In the genomic region with DNA sequence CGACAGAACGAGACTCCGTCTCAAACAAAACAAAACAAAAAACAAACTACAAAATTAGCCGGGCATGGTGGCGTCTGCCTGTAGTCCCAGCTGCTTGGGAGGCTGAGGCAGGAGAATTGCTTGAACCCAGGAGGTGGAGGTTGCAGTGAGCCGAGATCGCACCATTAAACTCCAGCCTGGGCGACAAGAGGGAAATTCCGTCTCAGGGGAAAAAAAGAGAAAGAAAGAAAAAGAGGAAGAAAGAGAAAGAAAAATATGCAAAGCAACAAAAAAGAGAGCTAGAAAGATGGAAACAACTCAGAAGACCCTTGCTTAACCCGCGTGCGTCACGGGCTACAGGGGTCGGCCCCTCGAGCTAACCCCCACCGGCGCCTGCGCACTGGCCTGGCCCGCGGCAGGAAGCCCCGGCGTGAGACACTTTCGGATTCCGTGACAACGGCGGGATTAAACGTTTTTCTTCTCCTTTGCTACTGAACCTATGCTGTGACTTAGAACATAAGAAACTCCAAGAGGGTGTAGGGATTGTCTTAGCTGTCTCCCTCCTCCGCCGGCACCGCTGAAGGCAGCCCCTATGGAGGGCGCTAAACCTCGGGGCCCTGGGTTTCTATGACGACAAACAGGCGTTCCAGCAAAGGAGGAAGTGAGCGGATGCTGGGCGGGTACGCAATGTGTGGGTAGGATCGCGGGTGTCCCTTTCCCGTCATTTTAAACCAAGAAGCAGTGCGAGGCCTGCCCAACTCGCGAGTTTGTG, we compare ENCODE assay signal across 8 cellular contexts. TPM values are rescaled to one million over a fixed set of nuclear protein-coding genes. Genes with fewer than 3 reads are reported as not detected.
A peak's percentile ranks its signal among the peaks of the same experiment; 100 is the strongest.
DNase-seq lines count a peak whose midpoint lies in the region; ATAC-seq and TF ChIP-seq lines count a peak whose summit lies in the region.

A gene with protein sequence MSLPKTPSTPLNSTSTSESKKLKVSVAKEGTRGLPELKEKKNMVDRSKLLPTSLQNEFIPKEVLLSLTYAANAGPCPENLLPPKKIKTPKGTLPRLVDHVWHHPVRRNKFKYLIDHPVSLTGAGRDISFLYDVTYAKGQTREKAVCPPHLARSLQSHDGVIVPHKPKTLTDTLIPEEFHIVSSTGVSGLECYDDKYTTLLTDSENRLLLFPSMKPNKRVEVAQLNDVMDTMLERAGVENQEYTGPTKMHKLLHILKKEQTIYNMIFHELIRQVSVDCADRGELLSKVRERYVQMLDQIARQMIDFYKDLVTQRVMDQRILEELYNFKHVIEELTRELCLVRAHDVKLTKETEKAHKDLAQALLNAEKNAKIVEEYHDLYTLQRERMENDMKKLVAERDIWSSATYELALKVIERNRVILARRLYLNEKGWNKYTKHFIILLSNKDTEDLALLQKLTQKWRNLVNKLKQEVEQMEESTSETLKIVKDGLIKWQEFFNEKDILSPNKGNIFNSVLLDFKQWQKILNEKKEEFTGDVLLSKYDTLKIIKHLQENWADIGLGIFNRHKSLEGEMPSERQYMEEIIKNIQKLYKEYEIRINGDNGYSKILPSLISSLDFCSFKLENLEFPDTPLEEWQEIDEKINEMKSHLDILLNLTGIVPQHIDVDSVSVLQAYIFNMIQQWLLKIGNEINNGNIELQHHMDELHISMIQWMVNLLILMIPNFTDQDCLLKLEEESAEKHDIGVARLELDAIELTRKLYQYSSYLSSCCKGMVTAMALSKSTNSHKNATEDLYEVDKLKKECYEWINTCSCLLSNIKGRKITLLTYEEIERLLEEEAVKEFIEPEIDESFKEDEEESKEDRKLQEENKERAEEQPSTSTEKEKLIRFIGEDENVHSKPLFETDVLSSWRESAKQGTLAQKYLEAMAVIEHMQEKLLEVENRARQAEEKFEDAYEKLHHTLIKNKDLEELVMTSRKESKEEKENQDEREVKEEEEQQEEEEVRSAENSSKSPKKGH (plus strand): TSS at position 630 of the 751 bp plus-strand sequence. CDS start 539 bp downstream, outside the sequence.

- H3K36me3 Mint-ChIP-seq in activated naive CD8-positive, alpha-beta T cell treated with anti-CD3 and anti-CD28 coated beads for 36 hours = peaks cover 2% of the 10 kb centered on the region

- peak; percentile 13 to 77 for TF ChIP-seq EP300 in tibial nerve (IDR thresholded peaks at IDR 0.05)

- no peaks in the 10 kb centered on the region for H3K9me3 Mint-ChIP-seq in activated naive CD8-positive, alpha-beta T cell treated with anti-CD3 and anti-CD28 coated beads for 36 hours

- ATAC-seq in HG02610 (IDR thresholded peaks at IDR 0.05; ENCODE audit: unreplicated experiment) (peak; percentile 99), Right ventricle myocardium superior (ENCODE audit: poor library complexity) (peak; percentile 97)

- H3K27ac ChIP-seq in parathyroid adenoma (peak within 1 kb of the TSS; percentile 96), tibial nerve (peak within 1 kb of the TSS; percentile 86 to 95 (median 90))

- H3K27me3 ChIP-seq in parathyroid adenoma (ENCODE audit: control insufficient read depth, insufficient read depth, low read length) = no peaks in the 10 kb centered on the region
- no peaks in the 10 kb centered on the region for H3K27me3 ChIP-seq in tibial nerve

- peaks cover 9% of the 10 kb centered on the region for H3K4me1 Mint-ChIP-seq in activated naive CD8-positive, alpha-beta T cell treated with anti-CD3 and anti-CD28 coated beads for 36 hours

- H3K4me1 ChIP-seq in parathyroid adenoma (no peaks in the 10 kb centered on the region), tibial nerve (peaks cover 0 to 9% (median 0%) of the 10 kb centered on the region in 4 donors)

- no peak for TF ChIP-seq CTCF in GM10266 (IDR thresholded peaks at IDR 0.05; ENCODE audit: control insufficient read depth, insufficient read depth, low read depth, missing control alignments)
- TF ChIP-seq CTCF in parathyroid adenoma (IDR thresholded peaks at IDR 0.05) = peak; percentile 20
- peak in 2 of 5 experiments; percentile 21 to 22 for TF ChIP-seq CTCF in tibial nerve (IDR thresholded peaks at IDR 0.05)

- H3K36me3 ChIP-seq in parathyroid adenoma (ENCODE audit: control insufficient read depth, insufficient read depth, low read length) (no peaks in the 10 kb centered on the region), tibial nerve (no peaks in the 10 kb centered on the region)

- H3K4me2 ChIP-seq in parathyroid adenoma (ENCODE audit: low read length) = peak within 1 kb of the TSS; percentile 86

- peak within 1 kb of the TSS; percentile 97 for H2AFZ ChIP-seq in parathyroid adenoma

- TF ChIP-seq POLR2A in tibial nerve (IDR thresholded peaks at IDR 0.05) = peak in 1 of 2 donors; percentile 36

- H3K79me2 ChIP-seq in parathyroid adenoma = no peaks in the 10 kb centered on the region

- peak within 1 kb of the TSS; percentile 93 for H3K4me3 Mint-ChIP-seq in activated naive CD8-positive, alpha-beta T cell treated with anti-CD3 and anti-CD28 coated beads for 36 hours

- no peaks in the 10 kb centered on the region for H3K9me3 ChIP-seq in parathyroid adenoma (ENCODE audit: control insufficient read depth, low read length)
- no peaks in the 10 kb centered on the region for H3K9me3 ChIP-seq in tibial nerve

- peak within 1 kb of the TSS; percentile 53 for H3K9ac ChIP-seq in parathyroid adenoma

- 8% methylated on average over 38 to 41 of the region's 43 CpGs for WGBS in tibial nerve, 2 donors

- intact Hi-C loops in Right ventricle myocardium superior (cut with DNase I) = loop anchor here (5.0 kb wide), 2 partner anchors 113 to 283 kb away; a partner anchor contains a TSS

- peak; percentile 85 for DNase-seq in GM10266 (ENCODE audit: extremely low spot score)
- peak; percentile 77 for DNase-seq in NCI-H1092 (lab: John Stamatoyannopoulos, UW)
- peak; percentile 97 for DNase-seq in SKM-1 (lab: John Stamatoyannopoulos, UW; ENCODE audit: unreplicated experiment)
- DNase-seq in activated naive CD8-positive, alpha-beta T cell treated with anti-CD3 and anti-CD28 coated beads for 36 hours = peak; percentile 87
- DNase-seq in Right ventricle myocardium superior = peak; percentile 92
- DNase-seq in tibial nerve (ENCODE audit: low spot score in 2 of 2) = peak; percentile 60 to 79

- H3K27me3 Mint-ChIP-seq in activated naive CD8-positive, alpha-beta T cell treated with anti-CD3 and anti-CD28 coated beads for 36 hours = no peaks in the 10 kb centered on the region

- peak within 1 kb of the TSS; percentile 72 for H3K4me3 ChIP-seq in parathyroid adenoma (ENCODE audit: low read depth, low read length)
- peak within 1 kb of the TSS; percentile 54 to 83 (median 68) for H3K4me3 ChIP-seq in tibial nerve

- peak within 1 kb of the TSS; percentile 99 for H3K27ac Mint-ChIP-seq in activated naive CD8-positive, alpha-beta T cell treated with anti-CD3 and anti-CD28 coated beads for 36 hours

RNA-seq across cellular contexts. Expression of the gene that starts here (rescaled TPM):
- total RNA-seq in activated naive CD8-positive, alpha-beta T cell treated with anti-CD3 and anti-CD28 coated beads for 36 hours = under 1 TPM; 0.56 to 0.64 TPM
- not detected for total RNA-seq in Right ventricle myocardium superior
- 1 to 10 TPM in 1 of 4 donors, under 1 TPM in 2, not detected in 1; 0.22 to 1.7 (median 0.30) TPM for total RNA-seq in tibial nerve

Comparison
In these comparisons a context has a peak if more than half of its experiments do, and no peak if none do; other contexts are left out.
1. Peak in every context shown above with its lines: DNase-seq, ATAC-seq, H3K4me3 ChIP-seq and H3K27ac ChIP-seq.
2. Peak in DNase-seq in activated naive CD8-positive, alpha-beta T cell treated with anti-CD3 and anti-CD28 coated beads for 36 hours; RNA of the gene not detected or under 1 TPM.
3. Peak in DNase-seq and ATAC-seq in Right ventricle myocardium superior; RNA of the gene not detected or under 1 TPM.